ENCODE assay signal across 8 cellular contexts in genomic region chr19:45862271-45862563, GRCh38. TPM values are rescaled to one million over a fixed set of nuclear protein-coding genes. Genes with fewer than 3 reads are reported as not detected.
DNase-seq lines count a peak whose midpoint lies in the region; ATAC-seq, FAIRE-seq and TF ChIP-seq lines count a peak whose summit lies in the region.

No MANE protein-coding gene starts in this region.

- H3K27me3 Mint-ChIP-seq in activated naive CD4-positive, alpha-beta T cell treated with anti-CD3 and anti-CD28 coated beads, Interleukin-2, amount 10 ng/mL, durations not matched to agents 7 days and 5 days, result peaks cover 43% of the 10 kb centered on the region
- H3K27me3 Mint-ChIP-seq in type B pancreatic cell, result peaks cover 45% of the 10 kb centered on the region

- CTCF ChIA-PET in activated naive CD4-positive, alpha-beta T cell treated with anti-CD3 and anti-CD28 coated beads, Interleukin-2, amount 10 ng/mL, durations not matched to agents 7 days and 5 days (lab: Charles Lee), result interaction anchor here (1.9 to 6.0 kb wide), 2 partner anchors 22 to 45 kb away, joined by 7 to 58 read pairs; partner anchors contain the start of gene IRF2BP1

- in situ Hi-C loops in brain microvascular endothelial cell (cut with HindIII; ENCODE audit: low pct_ligation_motif_present, low sequenced_read_pairs), result no loop called here

- H3K9me3 ChIP-seq in lower lobe of right lung, result no peaks in the 10 kb centered on the region

- ATAC-seq in lower lobe of right lung (no peak), GM18870 (IDR thresholded peaks at IDR 0.05; ENCODE audit: unreplicated experiment) (no peak), GM21825 (IDR thresholded peaks at IDR 0.05; ENCODE audit: unreplicated experiment) (no peak)

- H3K27ac ChIP-seq in brain microvascular endothelial cell, result peak overlapping the region; percentile 80
- peak overlapping the region; percentile 88 for H3K27ac ChIP-seq in lower lobe of right lung

- H3K4me3 ChIP-seq in brain microvascular endothelial cell (ENCODE audit: low read depth, low read length) (peak overlapping the region; percentile 97), lower lobe of right lung (peak overlapping the region; percentile 99)

- H3K36me3 ChIP-seq in brain microvascular endothelial cell (replicated peaks), result peaks cover 9% of the 10 kb centered on the region
- H3K36me3 ChIP-seq in lower lobe of right lung, result peaks cover 33% of the 10 kb centered on the region

- peak overlapping the region; percentile 94 for H3K27ac Mint-ChIP-seq in activated naive CD4-positive, alpha-beta T cell treated with anti-CD3 and anti-CD28 coated beads, Interleukin-2, amount 10 ng/mL, durations not matched to agents 7 days and 5 days
- peak overlapping the region; percentile 93 for H3K27ac Mint-ChIP-seq in type B pancreatic cell

- TF ChIP-seq POLR2A in GM12892 (IDR thresholded peaks at IDR 0.05; ENCODE audit: low read depth, low read length), result no peak

- FAIRE-seq in GM12892 (lab: Jason Lieb, UNC), result no peak

- H3K36me3 Mint-ChIP-seq in activated naive CD4-positive, alpha-beta T cell treated with anti-CD3 and anti-CD28 coated beads, Interleukin-2, amount 10 ng/mL, durations not matched to agents 7 days and 5 days, result peaks cover 14% of the 10 kb centered on the region
- H3K36me3 Mint-ChIP-seq in type B pancreatic cell, result no peaks in the 10 kb centered on the region

- peaks cover 40% of the 10 kb centered on the region for H3K4me1 Mint-ChIP-seq in activated naive CD4-positive, alpha-beta T cell treated with anti-CD3 and anti-CD28 coated beads, Interleukin-2, amount 10 ng/mL, durations not matched to agents 7 days and 5 days
- peaks cover 8% of the 10 kb centered on the region for H3K4me1 Mint-ChIP-seq in type B pancreatic cell (ENCODE audit: unreplicated experiment)

- intact Hi-C loops in lower lobe of right lung (cut with DNase I), result no loop called here

- no peaks in the 10 kb centered on the region for H3K9me3 Mint-ChIP-seq in activated naive CD4-positive, alpha-beta T cell treated with anti-CD3 and anti-CD28 coated beads, Interleukin-2, amount 10 ng/mL, durations not matched to agents 7 days and 5 days
- no peaks in the 10 kb centered on the region for H3K9me3 Mint-ChIP-seq in type B pancreatic cell

- no peak for TF ChIP-seq CTCF in brain microvascular endothelial cell (IDR thresholded peaks at IDR 0.05; ENCODE audit: low read depth, low read length, missing control alignments)
- TF ChIP-seq CTCF in lower lobe of right lung (IDR thresholded peaks at IDR 0.05), result no peak
- TF ChIP-seq CTCF in type B pancreatic cell (conservative IDR thresholded peaks at IDR 0.05), result no peak

- DNase-seq in activated naive CD4-positive, alpha-beta T cell treated with anti-CD3 and anti-CD28 coated beads, Interleukin-2, amount 10 ng/mL, durations not matched to agents 7 days and 5 days, result no peak
- DNase-seq in activated naive CD4-positive, alpha-beta T cell treated with anti-CD3 and anti-CD28 coated beads, Interleukin-2, amount 50 U/mL, for 16 hours, result no peak
- DNase-seq in brain microvascular endothelial cell (no peak), lower lobe of right lung (no peak), type B pancreatic cell (ENCODE audit: extremely low spot score, unreplicated experiment) (no peak), GM12892 (ENCODE audit: insufficient read length) (no peak)

- H3K4me1 ChIP-seq in lower lobe of right lung, result peaks cover 31% of the 10 kb centered on the region

- H3K4me3 Mint-ChIP-seq in activated naive CD4-positive, alpha-beta T cell treated with anti-CD3 and anti-CD28 coated beads, Interleukin-2, amount 10 ng/mL, durations not matched to agents 7 days and 5 days, result peak overlapping the region; percentile 94
- peak overlapping the region; percentile 97 for H3K4me3 Mint-ChIP-seq in type B pancreatic cell

- peaks cover 21% of the 10 kb centered on the region for H3K27me3 ChIP-seq in brain microvascular endothelial cell (replicated peaks)
- H3K27me3 ChIP-seq in lower lobe of right lung (ENCODE audit: low read depth), result peaks cover 14% of the 10 kb centered on the region

RNA-seq across cellular contexts. Expression of gene SYMPK, which starts 0.7 kb away (rescaled TPM):
- 73.1 TPM for total RNA-seq in lower lobe of right lung
- 66.7 and 93.0 TPM in 2 replicates for total RNA-seq in type B pancreatic cell (ENCODE audit: low replicate concordance)
- polyA plus RNA-seq in GM12892 (2012; ENCODE audit: missing spikeins), result 61.2 TPM

RNA-seq across cellular contexts. Expression of gene FOXA3, which starts 1.9 kb away (rescaled TPM):
- total RNA-seq in lower lobe of right lung (0.68 TPM), type B pancreatic cell (ENCODE audit: low replicate concordance) (3.3 and 5.0 TPM in 2 replicates)
- polyA plus RNA-seq in GM12892 (2012; ENCODE audit: missing spikeins), result 0.34 TPM

RNA-seq across cellular contexts. Expression of gene IRF2BP1, which starts 23.7 kb away (rescaled TPM):
- total RNA-seq in lower lobe of right lung (21.4 TPM), type B pancreatic cell (ENCODE audit: low replicate concordance) (25.5 and 32.2 TPM in 2 replicates)
- polyA plus RNA-seq in GM12892 (2012; ENCODE audit: missing spikeins), result 1.3 TPM

RNA-seq across cellular contexts. Expression of gene MYPOP, which starts 40.2 kb away (rescaled TPM):
- total RNA-seq in lower lobe of right lung (7.5 TPM), type B pancreatic cell (ENCODE audit: low replicate concordance) (8.0 and 8.5 TPM in 2 replicates)
- 1.7 TPM for polyA plus RNA-seq in GM12892 (2012; ENCODE audit: missing spikeins)

RNA-seq across cellular contexts. Expression of gene RSPH6A, which starts 47.1 kb away (rescaled TPM):
- total RNA-seq in lower lobe of right lung (0.21 TPM), type B pancreatic cell (ENCODE audit: low replicate concordance) (0.19 and 0.26 TPM in 2 replicates)
- 0.49 TPM for polyA plus RNA-seq in GM12892 (2012; ENCODE audit: missing spikeins)
